In the genomic region with DNA sequence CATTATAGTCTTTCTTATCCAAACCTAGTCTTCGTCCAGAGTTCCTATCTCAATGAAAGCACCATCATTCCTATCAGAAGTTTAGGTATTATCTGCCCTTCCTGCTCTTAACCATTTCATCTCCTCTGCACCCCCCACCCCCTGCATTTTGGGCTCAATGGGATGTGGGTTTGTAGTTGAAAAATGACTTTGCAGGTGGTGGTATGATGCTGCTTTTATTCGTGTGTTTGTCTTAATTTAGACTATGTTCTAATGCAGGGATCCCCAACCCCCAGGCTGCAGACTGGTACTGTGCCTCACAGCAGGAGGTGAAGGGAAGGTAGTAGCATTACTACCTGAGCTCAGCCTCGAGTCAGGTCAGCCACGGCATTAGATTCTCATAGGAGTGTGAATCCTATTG, we compare ENCODE assay signal across 15 cellular contexts. TPM values are rescaled to one million over a fixed set of nuclear protein-coding genes. Genes with fewer than 3 reads are reported as not detected.
"Had no signal": no experiment of that assay in that cellular context is flagged by ENCODE, and none has a peak within 500 bp of the region (broad histone marks: within the 10 kb centered on the region; RNA-seq: fewer than 3 reads in every experiment).

No MANE protein-coding gene starts in this region.

- H3K4me3 ChIP-seq: suprapubic skin had no signal

- H3K36me3 ChIP-seq: suprapubic skin had no signal

- H3K9me3 ChIP-seq: suprapubic skin had no signal

- H3K4me1 ChIP-seq: suprapubic skin had no signal

- H3K27ac ChIP-seq: suprapubic skin had no signal

- DNase-seq: activated CD4-positive, alpha-beta T cell treated with anti-CD3 and anti-CD28 coated beads, Interleukin-2, amount 50 U/mL, for 4 hours; activated naive CD4-positive, alpha-beta T cell treated with anti-CD3 and anti-CD28 coated beads for 36 hours; activated T-cell treated with anti-CD3 and anti-CD28 coated beads for 4 hours; dermis blood vessel endothelial cell; effector memory CD8-positive, alpha-beta T cell; head of caudate nucleus; immature natural killer cell; nucleus accumbens; posterior cingulate gyrus; stimulated activated CD4-positive, alpha-beta T cell treated with anti-CD3 and anti-CD28 coated beads, Interleukin-15, amount 100 ng/mL, for 24 hours; stimulated activated CD4-positive, alpha-beta T cell treated with anti-CD3 and anti-CD28 coated beads, Interleukin-4, amount 100 ng/mL, for 24 hours; T-helper 9 cell; trophoblast cell had no signal

- ATAC-seq: activated CD4-positive, CD25-positive, alpha-beta regulatory T cell treated with anti-CD3 and anti-CD28 coated beads, Interleukin-2, amount 50 U/mL, for 24 hours; effector memory CD8-positive, alpha-beta T cell had no signal

- H3K27me3 ChIP-seq: suprapubic skin had no signal

RNA-seq across cellular contexts. Expression of a gene that starts 49.4 kb away (rescaled TPM):
- total RNA-seq: activated naive CD4-positive, alpha-beta T cell treated with anti-CD3 and anti-CD28 coated beads for 36 hours had no signal
